Comparison of ENCODE assay signal across 22 cellular contexts in the genomic region with DNA sequence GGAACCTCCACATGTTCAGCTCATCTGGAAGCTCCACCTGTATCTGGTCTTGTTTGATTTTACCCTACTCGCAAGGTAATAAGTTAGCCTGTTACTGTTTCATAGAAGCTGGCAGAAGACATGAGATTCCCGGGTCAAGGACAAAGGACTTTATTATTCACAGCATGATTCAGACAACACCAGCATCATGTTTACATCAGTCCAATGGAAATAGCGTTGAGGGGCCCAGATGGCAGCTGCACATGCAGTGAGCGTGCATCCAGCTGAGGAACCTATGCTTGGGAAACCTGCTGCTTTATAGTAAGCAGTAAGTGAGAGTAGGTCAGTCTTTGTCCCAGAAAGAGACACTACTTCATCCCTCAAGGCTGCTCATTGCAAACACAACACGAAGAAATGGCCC. TPM values are rescaled to one million over a fixed set of nuclear protein-coding genes. Genes with fewer than 3 reads are reported as not detected.
A peak's percentile ranks its signal among the peaks of the same experiment; 100 is the strongest.
DNase-seq lines count a peak whose midpoint lies in the region; ATAC-seq and TF ChIP-seq lines count a peak whose summit lies in the region.
"Had no signal": no experiment of that assay in that cellular context is flagged by ENCODE, and none has a peak within 500 bp of the region (broad histone marks: within the 10 kb centered on the region; RNA-seq: fewer than 3 reads in every experiment).

No MANE protein-coding gene starts in this region.

- H3K27me3 Mint-ChIP-seq in activated naive CD4-positive, alpha-beta T cell treated with anti-CD3 and anti-CD28 coated beads, Interleukin-2, amount 50 U/mL, for 24 hours: no peaks in the 10 kb centered on the region
- H3K27me3 Mint-ChIP-seq: IgD-negative memory B cell, naive B cell had no signal

- H3K27ac ChIP-seq in esophagus muscularis mucosa (replicated peaks in 1 of 4): no peak overlapping the region
- peak overlapping the region; percentile 63 for H3K27ac ChIP-seq in substantia nigra (ENCODE audit: low read depth, low read length, poor library complexity, severe bottlenecking)
- H3K27ac ChIP-seq: breast epithelium, lower lobe of right lung, psoas muscle, tibial artery had no signal

- H3K4me3 Mint-ChIP-seq in activated naive CD4-positive, alpha-beta T cell treated with anti-CD3 and anti-CD28 coated beads, Interleukin-2, amount 50 U/mL, for 24 hours: peak overlapping the region; percentile 3
- H3K4me3 Mint-ChIP-seq: WTC11 had no signal

- peaks cover 47% of the 10 kb centered on the region for H3K4me1 Mint-ChIP-seq in activated naive CD4-positive, alpha-beta T cell treated with anti-CD3 and anti-CD28 coated beads, Interleukin-2, amount 50 U/mL, for 24 hours

- H3K9me3 Mint-ChIP-seq in activated naive CD4-positive, alpha-beta T cell treated with anti-CD3 and anti-CD28 coated beads, Interleukin-2, amount 50 U/mL, for 24 hours: no peaks in the 10 kb centered on the region
- H3K9me3 Mint-ChIP-seq: activated naive CD4-positive, alpha-beta T cell treated with anti-CD3 and anti-CD28 coated beads for 36 hours; naive B cell; WTC11 had no signal

- H3K27me3 ChIP-seq in MG63 (no peaks in the 10 kb centered on the region), esophagus muscularis mucosa (no peaks in the 10 kb centered on the region)
- H3K27me3 ChIP-seq: breast epithelium, tibial artery had no signal

- no peak overlapping the region for H3K27ac Mint-ChIP-seq in activated naive CD4-positive, alpha-beta T cell treated with anti-CD3 and anti-CD28 coated beads, Interleukin-2, amount 50 U/mL, for 24 hours
- H3K27ac Mint-ChIP-seq: activated naive CD4-positive, alpha-beta T cell treated with anti-CD3 and anti-CD28 coated beads for 36 hours; WTC11 had no signal

- TF ChIP-seq EP300 in esophagus muscularis mucosa (IDR thresholded peaks at IDR 0.05): no peak

- no peak for TF ChIP-seq POLR2A in esophagus muscularis mucosa (IDR thresholded peaks at IDR 0.05; ENCODE audit: low read depth)

- no peaks in the 10 kb centered on the region for H3K9me3 ChIP-seq in MG63
- no peaks in the 10 kb centered on the region for H3K9me3 ChIP-seq in esophagus muscularis mucosa
- H3K9me3 ChIP-seq: breast epithelium, lower lobe of right lung, psoas muscle, tibial artery had no signal

- H3K36me3 ChIP-seq in MG63 (no peaks in the 10 kb centered on the region), esophagus muscularis mucosa (no peaks in the 10 kb centered on the region)
- H3K36me3 ChIP-seq: breast epithelium, lower lobe of right lung, tibial artery had no signal

- intact Hi-C loops in esophagus muscularis mucosa (cut with DNase I): no loop called here

- no peak for ATAC-seq in HG02870 (IDR thresholded peaks at IDR 0.05; ENCODE audit: unreplicated experiment)
- ATAC-seq: lower lobe of right lung, psoas muscle, WTC11 had no signal

- WGBS in esophagus muscularis mucosa: 77% methylated on average over 5 of the region's 5 CpGs

- peaks cover 3% of the 10 kb centered on the region for H3K36me3 Mint-ChIP-seq in activated naive CD4-positive, alpha-beta T cell treated with anti-CD3 and anti-CD28 coated beads, Interleukin-2, amount 50 U/mL, for 24 hours
- H3K36me3 Mint-ChIP-seq: IgD-negative memory B cell, WTC11 had no signal

- DNase-seq in activated naive CD4-positive, alpha-beta T cell treated with anti-CD3 and anti-CD28 coated beads, Interleukin-2, amount 50 U/mL, for 16 hours: no peak
- DNase-seq in MG63 (peak; percentile 19), esophagus muscularis mucosa (ENCODE audit: extremely low spot score) (peak; percentile 55), substantia nigra (lab: John Stamatoyannopoulos, UW) (peak in 5 of 49 donors; percentile 20 to 39 (median 29)), HK-2 (ENCODE audit: unreplicated experiment) (no peak)
- DNase-seq in NK-92 treated with Interleukin-12 subunit alpha and Interleukin-12 subunit beta, amount 100 ng/mL, for 24 hours (lab: John Stamatoyannopoulos, UW): no peak
- DNase-seq: activated CD8-positive, alpha-beta memory T cell treated with anti-CD3 and anti-CD28 coated beads, Interleukin-2, amount 50 U/mL, for 4 hours; activated naive CD4-positive, alpha-beta T cell treated with anti-CD3 and anti-CD28 coated beads for 36 hours; AML-193; dermis blood vessel endothelial cell; GF-D8; glutamatergic neuron; lower lobe of right lung; naive B cell; psoas muscle; SW 1271; tibial artery had no signal

- H3K4me1 ChIP-seq in esophagus muscularis mucosa: peaks cover 0 to 10% (median 2%) of the 10 kb centered on the region in 4 donors
- H3K4me1 ChIP-seq: breast epithelium, lower lobe of right lung, psoas muscle, tibial artery had no signal

- H3K4me3 ChIP-seq in MG63 (no peak overlapping the region), esophagus muscularis mucosa (no peak overlapping the region)
- H3K4me3 ChIP-seq: breast epithelium, lower lobe of right lung, psoas muscle, tibial artery had no signal

- TF ChIP-seq CTCF in esophagus muscularis mucosa (IDR thresholded peaks at IDR 0.05): no peak

RNA-seq across cellular contexts. Expression of a gene that starts 19.8 kb away (rescaled TPM):
- total RNA-seq in MG63 (2014; rRNA removed; shearing (Covaris generic); ENCODE audit: low replicate concordance): 2.7 and 12.6 TPM in 2 replicates
- total RNA-seq in esophagus muscularis mucosa: 10 to 100 TPM in 3 of 4 donors, 1 to 10 TPM in 1; 9.1 to 16.8 (median 13.3) TPM

Comparison
In these comparisons a context has a peak if more than half of its experiments do, and no peak if none do; other contexts are left out.
1. DNase-seq: peak in MG63 (single experiment) and esophagus muscularis mucosa (single experiment); none in activated naive CD4-positive, alpha-beta T cell treated with anti-CD3 and anti-CD28 coated beads, Interleukin-2, amount 50 U/mL, for 16 hours (single experiment), NK-92 treated with Interleukin-12 subunit alpha and Interleukin-12 subunit beta, amount 100 ng/mL, for 24 hours (single experiment) and HK-2 (single experiment).